ENCODE assay signal across 9 cellular contexts in genomic region chr10:114537791-114538543, GRCh38.
A peak's percentile ranks its signal among the peaks of the same experiment; 100 is the strongest.
DNase-seq lines count a peak whose midpoint lies in the region; ATAC-seq lines count a peak whose summit lies in the region.
"Had no signal": no experiment of that assay in that cellular context is flagged by ENCODE, and none has a peak within 500 bp of the region (broad histone marks: within the 10 kb centered on the region; RNA-seq: fewer than 3 reads in every experiment).

No MANE protein-coding gene starts in this region.

- no peak for DNase-seq in activated naive CD4-positive, alpha-beta T cell treated with anti-CD3 and anti-CD28 coated beads, Interleukin-2, amount 10 ng/mL, durations not matched to agents 7 days and 5 days
- DNase-seq in activated naive CD4-positive, alpha-beta T cell treated with anti-CD3 and anti-CD28 coated beads, Interleukin-2, amount 50 U/mL, for 16 hours, result no peak
- DNase-seq in NCI-H69 (lab: John Stamatoyannopoulos, UW), result peak; percentile 17
- DNase-seq in effector memory CD8-positive, alpha-beta T cell, result no peak
- no peak for DNase-seq in NCI-H2196 (lab: John Stamatoyannopoulos, UW; ENCODE audit: unreplicated experiment)
- no peak for DNase-seq in stimulated activated naive CD4-positive, alpha-beta T cell (lab: John Stamatoyannopoulos, UW)
- DNase-seq in NOMO-1 treated with DMSO at 0.1 percent for 48 hours (lab: John Stamatoyannopoulos, UW; ENCODE audit: unreplicated experiment), result no peak

- CTCF ChIA-PET in activated naive CD4-positive, alpha-beta T cell treated with anti-CD3 and anti-CD28 coated beads, Interleukin-2, amount 10 ng/mL, durations not matched to agents 7 days and 5 days (lab: Charles Lee), result interaction anchor here (0.9 to 17.3 kb wide), 3 partner anchors 14 to 67 kb away, joined by 3 to 244 read pairs (median 4); no protein-coding TSS in a partner anchor

- ATAC-seq in effector memory CD8-positive, alpha-beta T cell (replicated peaks), result no peak
- no peak for ATAC-seq in stimulated activated memory B cell treated with anti-CD40 and anti-IgM and Interleukin-4, amounts not matched to agents 10 μg/mL and 1 μg/mL and 100 μg/mL, for 72 hours
- ATAC-seq: K562 had no signal

- peaks cover 2% of the 10 kb centered on the region for H3K36me3 Mint-ChIP-seq in activated naive CD4-positive, alpha-beta T cell treated with anti-CD3 and anti-CD28 coated beads, Interleukin-2, amount 10 ng/mL, durations not matched to agents 7 days and 5 days
- peaks cover 19% of the 10 kb centered on the region for H3K36me3 Mint-ChIP-seq in effector memory CD8-positive, alpha-beta T cell (ENCODE audit: insufficient read depth)
- H3K36me3 Mint-ChIP-seq in stimulated activated memory B cell treated with anti-CD40 and anti-IgM and Interleukin-4, amounts not matched to agents 10 μg/mL and 1 μg/mL and 100 μg/mL, for 72 hours, result no peaks in the 10 kb centered on the region

- peak overlapping the region; percentile 100 for H3K27ac Mint-ChIP-seq in activated naive CD4-positive, alpha-beta T cell treated with anti-CD3 and anti-CD28 coated beads, Interleukin-2, amount 10 ng/mL, durations not matched to agents 7 days and 5 days
- H3K27ac Mint-ChIP-seq in effector memory CD8-positive, alpha-beta T cell, result peak overlapping the region; percentile 52 to 98
- H3K27ac Mint-ChIP-seq in stimulated activated memory B cell treated with anti-CD40 and anti-IgM and Interleukin-4, amounts not matched to agents 10 μg/mL and 1 μg/mL and 100 μg/mL, for 72 hours, result peak overlapping the region; percentile 66

- peak overlapping the region; percentile 31 for H3K4me3 Mint-ChIP-seq in activated naive CD4-positive, alpha-beta T cell treated with anti-CD3 and anti-CD28 coated beads, Interleukin-2, amount 10 ng/mL, durations not matched to agents 7 days and 5 days
- peak overlapping the region; percentile 68 to 69 for H3K4me3 Mint-ChIP-seq in effector memory CD8-positive, alpha-beta T cell
- H3K4me3 Mint-ChIP-seq in stimulated activated memory B cell treated with anti-CD40 and anti-IgM and Interleukin-4, amounts not matched to agents 10 μg/mL and 1 μg/mL and 100 μg/mL, for 72 hours, result peak overlapping the region; percentile 46

- H3K27me3 Mint-ChIP-seq in activated naive CD4-positive, alpha-beta T cell treated with anti-CD3 and anti-CD28 coated beads, Interleukin-2, amount 10 ng/mL, durations not matched to agents 7 days and 5 days, result no peaks in the 10 kb centered on the region
- H3K27me3 Mint-ChIP-seq in effector memory CD8-positive, alpha-beta T cell, result no peaks in the 10 kb centered on the region
- no peaks in the 10 kb centered on the region for H3K27me3 Mint-ChIP-seq in stimulated activated memory B cell treated with anti-CD40 and anti-IgM and Interleukin-4, amounts not matched to agents 10 μg/mL and 1 μg/mL and 100 μg/mL, for 72 hours

- no peaks in the 10 kb centered on the region for H3K9me3 Mint-ChIP-seq in activated naive CD4-positive, alpha-beta T cell treated with anti-CD3 and anti-CD28 coated beads, Interleukin-2, amount 10 ng/mL, durations not matched to agents 7 days and 5 days
- H3K9me3 Mint-ChIP-seq in effector memory CD8-positive, alpha-beta T cell, result no peaks in the 10 kb centered on the region
- H3K9me3 Mint-ChIP-seq in stimulated activated memory B cell treated with anti-CD40 and anti-IgM and Interleukin-4, amounts not matched to agents 10 μg/mL and 1 μg/mL and 100 μg/mL, for 72 hours, result no peaks in the 10 kb centered on the region

- peaks cover 71% of the 10 kb centered on the region for H3K4me1 Mint-ChIP-seq in activated naive CD4-positive, alpha-beta T cell treated with anti-CD3 and anti-CD28 coated beads, Interleukin-2, amount 10 ng/mL, durations not matched to agents 7 days and 5 days
- H3K4me1 Mint-ChIP-seq in effector memory CD8-positive, alpha-beta T cell (ENCODE audit: low read depth in 2 of 2), result peaks cover 41 to 44% of the 10 kb centered on the region in 2 donors
- peaks cover 27% of the 10 kb centered on the region for H3K4me1 Mint-ChIP-seq in stimulated activated memory B cell treated with anti-CD40 and anti-IgM and Interleukin-4, amounts not matched to agents 10 μg/mL and 1 μg/mL and 100 μg/mL, for 72 hours
